ENCODE assay signal across 9 cellular contexts in genomic region chrX:39961441-39961840, GRCh38.
"Had no signal": no experiment of that assay in that cellular context is flagged by ENCODE, and none has a peak within 500 bp of the region (broad histone marks: within the 10 kb centered on the region; RNA-seq: fewer than 3 reads in every experiment).

No MANE protein-coding gene starts in this region.

- H3K4me3 ChIP-seq: GM23248, HAP-1, K562 had no signal

- H3K9ac ChIP-seq: GM23248 had no signal

- H2AFZ ChIP-seq: GM23248 had no signal

- H3K4me1 ChIP-seq: HAP-1 had no signal

- DNase-seq: GM23248, GOT3, H7, HFFc6, IMR-90 had no signal

- H3K9me3 ChIP-seq: HAP-1 had no signal

- ATAC-seq: HCT116, K562 had no signal

- H3K36me3 ChIP-seq: HAP-1 had no signal

- FAIRE-seq: K562 had no signal

- H3K27ac ChIP-seq: GM23248, HL-60 had no signal
